In genomic region chr7:118590107-118590506, GRCh38 we compare ENCODE assay signal across 10 cellular contexts.
A peak's percentile ranks its signal among the peaks of the same experiment; 100 is the strongest.
DNase-seq lines count a peak whose midpoint lies in the region; ATAC-seq and TF ChIP-seq lines count a peak whose summit lies in the region.
"Had no signal": no experiment of that assay in that cellular context is flagged by ENCODE, and none has a peak within 500 bp of the region (broad histone marks: within the 10 kb centered on the region; RNA-seq: fewer than 3 reads in every experiment).

No MANE protein-coding gene starts in this region.

- ATAC-seq in HG02970 (IDR thresholded peaks at IDR 0.05; ENCODE audit: low FRiP score, unreplicated experiment) (peak; percentile 86), RWPE2 (ENCODE audit: low read depth) (no peak)

- H3K27me3 ChIP-seq in RWPE2 (ENCODE audit: insufficient read depth, poor library complexity, severe bottlenecking), result no peaks in the 10 kb centered on the region
- H3K27me3 ChIP-seq: BLaER1 had no signal

- H3K27ac ChIP-seq in RWPE2 (ENCODE audit: poor library complexity, severe bottlenecking), result no peak overlapping the region
- H3K27ac ChIP-seq: BLaER1, SK-N-MC had no signal

- H3K36me3 ChIP-seq in RWPE2 (ENCODE audit: low read depth), result no peaks in the 10 kb centered on the region
- H3K36me3 ChIP-seq: BLaER1 had no signal

- H3K9me3 ChIP-seq in RWPE2 (ENCODE audit: severe bottlenecking), result no peaks in the 10 kb centered on the region

- DNase-seq in NCI-H526 (lab: John Stamatoyannopoulos, UW) (peak; percentile 9 to 34), NCI-H526 treated with DMSO at 0.1 percent for 48 hours (lab: John Stamatoyannopoulos, UW) (no peak), RWPE2 (ENCODE audit: low spot score) (no peak), renal cortical epithelial cell (ENCODE audit: low read depth) (peak; percentile 7), inferior parietal cortex (ENCODE audit: extremely low spot score) (no peak), occipital lobe (lab: John Stamatoyannopoulos, UW) (no peak)
- no peak for DNase-seq in stimulated activated naive CD4-positive, alpha-beta T cell treated with Interleukin-2 at 50 U/mL for 16 hours (lab: John Stamatoyannopoulos, UW)

- no peak overlapping the region for H3K4me3 ChIP-seq in RWPE2 (ENCODE audit: severe bottlenecking)
- H3K4me3 ChIP-seq: BLaER1, SK-N-MC had no signal

- peak; percentile 51 for TF ChIP-seq CTCF in RWPE2 (IDR thresholded peaks at IDR 0.05; ENCODE audit: poor library complexity, severe bottlenecking)

- H3K4me1 ChIP-seq in RWPE2 (ENCODE audit: insufficient read depth, poor library complexity, severe bottlenecking), result no peaks in the 10 kb centered on the region
- H3K4me1 ChIP-seq: BLaER1 had no signal

Comparison
In these comparisons a context has a peak if more than half of its experiments do, and no peak if none do; other contexts are left out.
1. DNase-seq: peak in NCI-H526 (2 of 2) and renal cortical epithelial cell (single experiment); none in NCI-H526 treated with DMSO at 0.1 percent for 48 hours (single experiment), RWPE2 (single experiment), inferior parietal cortex (single experiment), occipital lobe (single experiment) and stimulated activated naive CD4-positive, alpha-beta T cell treated with Interleukin-2 at 50 U/mL for 16 hours (single experiment).